21 cellular contexts compared by ENCODE assay signal in the genomic region with DNA sequence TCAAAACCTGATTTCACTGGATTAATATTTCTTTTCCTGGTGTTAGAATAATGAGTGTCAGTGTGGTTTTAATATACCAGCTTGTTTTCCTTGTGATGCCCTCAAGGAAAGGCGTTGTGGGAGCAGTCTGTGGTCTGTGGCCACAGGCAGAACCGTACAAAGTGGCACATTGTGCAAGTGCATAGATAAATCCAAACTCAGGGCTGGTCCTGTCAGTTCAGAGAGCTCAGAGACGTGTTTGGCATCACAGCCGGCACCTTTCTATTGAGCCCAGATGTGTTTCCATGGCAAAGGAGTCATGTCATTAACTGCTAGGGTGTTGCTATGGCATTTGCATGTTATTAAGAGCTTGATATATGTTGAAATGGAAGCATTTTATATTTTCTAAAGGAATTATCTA.
DNase-seq lines count a peak whose midpoint lies in the region; ATAC-seq, FAIRE-seq and TF ChIP-seq lines count a peak whose summit lies in the region.
"Had no signal": no experiment of that assay in that cellular context is flagged by ENCODE, and none has a peak within 500 bp of the region (broad histone marks: within the 10 kb centered on the region; RNA-seq: fewer than 3 reads in every experiment).

No MANE protein-coding gene starts in this region.

- H3K9me3 ChIP-seq in esophagus muscularis mucosa, result no peaks in the 10 kb centered on the region

- WGBS in esophagus muscularis mucosa, result 81% methylated on average over 4 of the region's 4 CpGs

- no peaks in the 10 kb centered on the region for H3K36me3 ChIP-seq in esophagus muscularis mucosa

- ATAC-seq in left lobe of liver (no peak), HG02678 (IDR thresholded peaks at IDR 0.05; ENCODE audit: unreplicated experiment) (no peak)

- TF ChIP-seq EP300 in esophagus muscularis mucosa (IDR thresholded peaks at IDR 0.05), result no peak

- FAIRE-seq in urothelium cell line (lab: Jason Lieb, UNC), result no peak
- FAIRE-seq: GM19239 had no signal

- no peak overlapping the region for H3K4me3 ChIP-seq in esophagus muscularis mucosa

- DNase-seq in AG20443 (ENCODE audit: low spot score) (peak; percentile 44), GM04504 (ENCODE audit: low read depth) (peak; percentile 61), amniotic epithelial cell (ENCODE audit: low read depth) (peak; percentile 42), glomerular visceral epithelial cell (ENCODE audit: extremely low spot score) (peak; percentile 59), urothelium cell line (ENCODE audit: low spot score) (no peak), left lobe of liver (ENCODE audit: low spot score) (no peak), esophagus muscularis mucosa (ENCODE audit: extremely low spot score) (no peak)
- DNase-seq: ACHN, C1 segment of cervical spinal cord, H7, IMR-90, Karpas-422, NCI-H1417 treated with DMSO at 0.1 percent for 48 hours, NCI-H1930, NCI-H2171, NCI-H446, NCI-H748 treated with DMSO at 0.1 percent for 48 hours, OCI-M1 had no signal

- TF ChIP-seq POLR2A in esophagus muscularis mucosa (IDR thresholded peaks at IDR 0.05; ENCODE audit: low read depth), result no peak

- intact Hi-C loops in esophagus muscularis mucosa (cut with DNase I), result no loop called here

- TF ChIP-seq CTCF in esophagus muscularis mucosa (IDR thresholded peaks at IDR 0.05), result no peak

- no peak overlapping the region for H3K27ac ChIP-seq in esophagus muscularis mucosa (replicated peaks in 1 of 4)
- H3K27ac ChIP-seq: RWPE1 had no signal

- no peaks in the 10 kb centered on the region for H3K27me3 ChIP-seq in esophagus muscularis mucosa

- no peaks in the 10 kb centered on the region for H3K4me1 ChIP-seq in esophagus muscularis mucosa

Comparison
In these comparisons a context has a peak if more than half of its experiments do, and no peak if none do; other contexts are left out.
1. DNase-seq: peak in AG20443 (single experiment), GM04504 (single experiment), amniotic epithelial cell (single experiment) and glomerular visceral epithelial cell (single experiment); none in urothelium cell line (single experiment), left lobe of liver (single experiment) and esophagus muscularis mucosa (single experiment).